Comparison of ENCODE assay signal across 9 cellular contexts in genomic region chr6:85802162-85802561, GRCh38.
"Had no signal": no experiment of that assay in that cellular context is flagged by ENCODE, and none has a peak within 500 bp of the region (broad histone marks: within the 10 kb centered on the region; RNA-seq: fewer than 3 reads in every experiment).

No MANE protein-coding gene starts in this region.

- H3K9me3 ChIP-seq: HAP-1 had no signal

- H3K4me3 ChIP-seq: GM23248, GM23338, HAP-1 had no signal

- H3K4me2 ChIP-seq: GM23338 had no signal

- H3K4me1 ChIP-seq: HAP-1 had no signal

- H2AFZ ChIP-seq: GM23248, GM23338 had no signal

- H3K27ac ChIP-seq: GM23248 had no signal

- ATAC-seq: GM23338, HCT116 had no signal

- H3K36me3 ChIP-seq: HAP-1 had no signal

- H3K9ac ChIP-seq: GM23248 had no signal

- DNase-seq: GM23248, GOT3, H7, H9, HCEC 1CT, HFFc6 had no signal
